11 cellular contexts compared by ENCODE assay signal in the genomic region with DNA sequence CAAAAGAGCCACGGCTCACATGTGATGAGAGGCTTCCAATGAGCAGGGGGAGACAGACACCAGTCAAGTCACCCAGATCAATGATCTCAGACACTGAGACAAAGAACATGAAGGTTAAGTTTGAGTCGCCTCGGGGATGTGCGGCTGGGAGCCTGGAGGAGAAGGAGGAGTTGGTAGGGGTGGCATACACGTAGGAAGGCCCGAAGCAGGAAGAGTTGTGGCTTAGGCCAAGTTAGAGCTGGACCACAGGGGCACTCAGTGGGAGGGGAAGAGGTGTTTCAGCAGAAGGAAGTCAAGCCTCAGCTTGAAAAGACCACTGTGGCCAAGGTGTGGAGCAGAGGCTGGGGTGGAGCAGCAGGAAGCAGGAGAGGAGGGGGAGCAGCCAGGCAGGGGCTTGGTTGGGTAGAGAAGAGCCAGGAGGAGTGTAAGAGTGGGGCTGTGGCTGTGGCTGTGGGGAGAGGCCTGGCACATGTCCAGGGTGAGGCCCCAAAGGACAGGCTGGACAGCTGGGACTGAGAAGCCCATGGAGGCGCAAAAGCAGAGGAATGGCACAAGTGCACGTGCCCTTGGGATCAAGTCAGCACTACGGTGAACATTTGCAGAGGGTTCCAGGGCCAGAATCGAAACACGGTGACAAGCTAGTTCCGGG. TPM values are rescaled to one million over a fixed set of nuclear protein-coding genes. Genes with fewer than 3 reads are reported as not detected.
DNase-seq lines count a peak whose midpoint lies in the region; TF ChIP-seq lines count a peak whose summit lies in the region.
"Had no signal": no experiment of that assay in that cellular context is flagged by ENCODE, and none has a peak within 500 bp of the region (broad histone marks: within the 10 kb centered on the region; RNA-seq: fewer than 3 reads in every experiment).

No MANE protein-coding gene starts in this region.

- no peaks in the 10 kb centered on the region for H3K79me1 ChIP-seq in H9 (ENCODE audit: insufficient read depth, low read depth, low read length, poor library complexity, severe bottlenecking)
- H3K79me1 ChIP-seq in mesendoderm (ENCODE audit: low read length) = peaks cover 4% of the 10 kb centered on the region

- no peaks in the 10 kb centered on the region for H3K23me2 ChIP-seq in H9 (ENCODE audit: insufficient read length, low read depth, low read length, poor library complexity, severe bottlenecking)

- no peak overlapping the region for H4K5ac ChIP-seq in H9 (ENCODE audit: insufficient read length, low read depth, low read length)
- H4K5ac ChIP-seq in mesendoderm (ENCODE audit: low read length) = no peak overlapping the region

- H3K4me1 ChIP-seq in H9 (ENCODE audit: insufficient read depth, low read length) (no peaks in the 10 kb centered on the region), PC-9 (replicated peaks; ENCODE audit: insufficient read depth) (peaks cover 28% of the 10 kb centered on the region), MM.1S (ENCODE audit: low read length) (no peaks in the 10 kb centered on the region), mesendoderm (ENCODE audit: control insufficient read depth, low read depth, low read length) (no peaks in the 10 kb centered on the region)

- H3K27ac Mint-ChIP-seq in H9 = peak overlapping the region; percentile 8 to 94 (median 29)
- peak overlapping the region in 3 of 5 experiments; percentile 1 to 46 (median 22) for H3K27ac Mint-ChIP-seq in brain
- H3K27ac Mint-ChIP-seq in osteocyte (ENCODE audit: unreplicated experiment) = peak overlapping the region; percentile 36

- H3K9me3 Mint-ChIP-seq in H9 (no peaks in the 10 kb centered on the region), brain (no peaks in the 10 kb centered on the region), osteocyte (ENCODE audit: unreplicated experiment) (no peaks in the 10 kb centered on the region)

- no peaks in the 10 kb centered on the region for H3K79me2 ChIP-seq in H9 (ENCODE audit: insufficient read depth, low read length)
- no peaks in the 10 kb centered on the region for H3K79me2 ChIP-seq in PC-9 (ENCODE audit: low read depth)
- H3K79me2 ChIP-seq in MM.1S (ENCODE audit: low read length) = no peaks in the 10 kb centered on the region
- H3K79me2 ChIP-seq in mesendoderm (ENCODE audit: control insufficient read depth, insufficient read depth, low read length) = no peaks in the 10 kb centered on the region

- no peak overlapping the region for H2BK20ac ChIP-seq in H9 (ENCODE audit: low read depth, low read length, poor library complexity, severe bottlenecking)

- no TSS peak for BruUV-seq in PC-9 (replicated peaks; lab: Mats Ljungman, UMichigan)

- H2BK120ac ChIP-seq in H9 (ENCODE audit: low read depth, low read length, poor library complexity, severe bottlenecking) = no peak overlapping the region
- H2BK120ac ChIP-seq in mesendoderm (ENCODE audit: low read depth, low read length) = no peak overlapping the region

- no peaks in the 10 kb centered on the region for H3K9me3 ChIP-seq in H9 (ENCODE audit: control insufficient read depth, low read depth, low read length)
- no peaks in the 10 kb centered on the region for H3K9me3 ChIP-seq in PC-9 (ENCODE audit: insufficient read depth, low read depth)
- H3K9me3 ChIP-seq in MM.1S (replicated peaks; ENCODE audit: insufficient read depth, low read length) = no peaks in the 10 kb centered on the region

- H3F3A ChIP-seq in PC-9 (ENCODE audit: insufficient read depth, low read depth) = peaks cover 22% of the 10 kb centered on the region
- no peaks in the 10 kb centered on the region for H3F3A ChIP-seq in MM.1S (ENCODE audit: insufficient read depth, low read length)

- H2BK15ac ChIP-seq in H9 (ENCODE audit: low read depth, low read length) (no peak overlapping the region), mesendoderm (replicated peaks; ENCODE audit: low read depth) (no peak overlapping the region)

- H3K4ac ChIP-seq in H9 (ENCODE audit: low read depth, low read length) (no peak overlapping the region), mesendoderm (ENCODE audit: low read depth, low read length) (no peak overlapping the region)

- H4K8ac ChIP-seq in H9 (replicated peaks; ENCODE audit: insufficient read length, low read depth, low read length) = no peak overlapping the region
- H4K8ac ChIP-seq in mesendoderm (ENCODE audit: low read depth, low read length) = no peak overlapping the region

- H2AFZ ChIP-seq in H9 (ENCODE audit: low read length) (no peak overlapping the region), PC-9 (no peak overlapping the region), MM.1S (ENCODE audit: low read length) (no peak overlapping the region)

- H4K91ac ChIP-seq in H9 (ENCODE audit: insufficient read length, low read depth, low read length) = no peak overlapping the region

- WGBS in H9 (ENCODE audit: extremely low coverage, insufficient read length, low lambda C conversion rate) = no CpG with 5 or more reads among the region's 12 CpGs
- no CpG with 5 or more reads among the region's 12 CpGs for WGBS in mesendoderm (ENCODE audit: extremely low coverage, insufficient coverage, low lambda C conversion rate)

- H3K56ac ChIP-seq in H9 (ENCODE audit: insufficient read length, low read depth, low read length) (no peak overlapping the region), mesendoderm (ENCODE audit: low read length) (no peak overlapping the region)

- H3K36me3 ChIP-seq in PC-9 (ENCODE audit: low read depth) (no peaks in the 10 kb centered on the region), MM.1S (replicated peaks; ENCODE audit: insufficient read depth, low read length) (no peaks in the 10 kb centered on the region), mesendoderm (ENCODE audit: control insufficient read depth, insufficient read depth, low read length) (no peaks in the 10 kb centered on the region)

- H3K4me1 Mint-ChIP-seq in H9 (peaks cover 8 to 19% of the 10 kb centered on the region in 2 experiments), brain (peaks cover 48% of the 10 kb centered on the region), osteocyte (ENCODE audit: unreplicated experiment) (peaks cover 41% of the 10 kb centered on the region)

- H3T11ph ChIP-seq in H9 (ENCODE audit: low read length) = no peak overlapping the region

- no peak overlapping the region for H2AK5ac ChIP-seq in H9 (ENCODE audit: insufficient read length, low read length)
- H2AK5ac ChIP-seq in mesendoderm (ENCODE audit: low read length) = no peak overlapping the region

- H3K18ac ChIP-seq in H9 (ENCODE audit: insufficient read length, low read depth, low read length) = no peak overlapping the region
- no peak overlapping the region for H3K18ac ChIP-seq in mesendoderm (ENCODE audit: low read length)

- H3K27ac ChIP-seq in H9 (ENCODE audit: insufficient read length, low read depth, low read length) (no peak overlapping the region), PC-9 (peak overlapping the region; percentile 35), MM.1S (ENCODE audit: low read length) (no peak overlapping the region), mesendoderm (ENCODE audit: low read depth, low read length) (no peak overlapping the region)

- H3K9me2 ChIP-seq in PC-9 (ENCODE audit: insufficient read depth) = no peaks in the 10 kb centered on the region
- no peaks in the 10 kb centered on the region for H3K9me2 ChIP-seq in MM.1S (replicated peaks; ENCODE audit: insufficient read depth, low read length)

- H3K4me2 ChIP-seq in H9 (ENCODE audit: insufficient read depth, insufficient read length, low read length) (no peak overlapping the region), PC-9 (peak overlapping the region; percentile 27), MM.1S (ENCODE audit: low read depth, low read length) (no peak overlapping the region), mesendoderm (ENCODE audit: low read length) (no peak overlapping the region)

- H3K14ac ChIP-seq in H9 (ENCODE audit: insufficient read depth, low read length) = no peak overlapping the region

- DNase-seq in H9 (no peak), PC-9 (no peak), osteocyte (ENCODE audit: extremely low spot score, unreplicated experiment) (no peak), NCI-H748 treated with DMSO at 0.1 percent for 48 hours (lab: John Stamatoyannopoulos, UW) (no peak), MM.1S (no peak), mesendoderm (no peak)
- DNase-seq: activated effector memory CD4-positive, alpha-beta T cell treated with Interleukin-2 at 50 U/mL for 16 hours; islet precursor cell; KBM-7; stimulated activated CD4-positive, alpha-beta T cell treated with anti-CD3 and anti-CD28 coated beads, Interleukin-2, amount 100 ng/mL, for 24 hours had no signal

- H3K27me3 Mint-ChIP-seq in H9 (ENCODE audit: low read depth) (no peaks in the 10 kb centered on the region), brain (no peaks in the 10 kb centered on the region), osteocyte (ENCODE audit: unreplicated experiment) (no peaks in the 10 kb centered on the region)

- H3K4me3 Mint-ChIP-seq in H9 = no peak overlapping the region; a peak in 1 of 5 replicates
- no peak overlapping the region for H3K4me3 Mint-ChIP-seq in brain
- no peak overlapping the region for H3K4me3 Mint-ChIP-seq in osteocyte (ENCODE audit: unreplicated experiment)

- H3K9ac ChIP-seq in H9 (ENCODE audit: extremely low read depth, insufficient read length, low read length) (no peak overlapping the region), MM.1S (ENCODE audit: low read length) (no peak overlapping the region), mesendoderm (ENCODE audit: low read length) (no peak overlapping the region)

- no peak overlapping the region for H2BK12ac ChIP-seq in H9 (ENCODE audit: insufficient read length, low read depth, low read length)

- no peak overlapping the region for H3K23ac ChIP-seq in H9 (ENCODE audit: insufficient read length, low read depth, low read length)
- H3K23ac ChIP-seq in mesendoderm (ENCODE audit: low read length) = no peak overlapping the region

- TF ChIP-seq CTCF in H9 (conservative IDR thresholded peaks at IDR 0.05) = no peak
- no peak for TF ChIP-seq CTCF in PC-9 (conservative IDR thresholded peaks at IDR 0.05)
- TF ChIP-seq CTCF in brain (conservative IDR thresholded peaks at IDR 0.05) = no peak
- no peak for TF ChIP-seq CTCF in osteocyte (IDR thresholded peaks at IDR 0.05)
- no peak for TF ChIP-seq CTCF in MM.1S (IDR thresholded peaks at IDR 0.05; ENCODE audit: low read length)

- CTCF ChIA-PET in PC-9 (lab: Charles Lee) = interaction anchor here (0.5 kb wide), 1 partner anchor 105 kb away, joined by 6 read pairs; no protein-coding TSS in a partner anchor

- H4K20me1 ChIP-seq in H9 (ENCODE audit: control insufficient read depth, insufficient read depth, insufficient read length) (peaks cover 3% of the 10 kb centered on the region), PC-9 (ENCODE audit: insufficient read depth) (no peaks in the 10 kb centered on the region), MM.1S (ENCODE audit: insufficient read depth, low read length) (no peaks in the 10 kb centered on the region)

- POLR2A ChIA-PET in PC-9 (lab: Charles Lee; ENCODE audit: unreplicated experiment) = interaction anchor here (0.6 kb wide), 1 partner anchor 10 kb away, joined by 3 read pairs; no protein-coding TSS in a partner anchor

- intact Hi-C loops in PC-9 (cut with micrococcal nuclease; ENCODE audit: unreplicated experiment) = no loop called here

- H3K27me3 ChIP-seq in H9 (ENCODE audit: insufficient read depth, low read length) (no peaks in the 10 kb centered on the region), PC-9 (ENCODE audit: insufficient read depth, low read depth) (no peaks in the 10 kb centered on the region), MM.1S (replicated peaks; ENCODE audit: insufficient read depth, low read length) (no peaks in the 10 kb centered on the region), mesendoderm (ENCODE audit: insufficient read depth, low read length, poor library complexity) (no peaks in the 10 kb centered on the region)

- H3K4me3 ChIP-seq in PC-9 = no peak overlapping the region
- no peak overlapping the region for H3K4me3 ChIP-seq in MM.1S (ENCODE audit: low read length)
- no peak overlapping the region for H3K4me3 ChIP-seq in mesendoderm (ENCODE audit: low read length)

- no peak overlapping the region for H2BK5ac ChIP-seq in H9 (ENCODE audit: insufficient read length, low read length)
- no peak overlapping the region for H2BK5ac ChIP-seq in mesendoderm (ENCODE audit: low read length)

- H3K36me3 Mint-ChIP-seq in H9 (ENCODE audit: insufficient read depth in 1 of 3, low read depth in 3 of 3) (peaks cover 3 to 13% (median 7%) of the 10 kb centered on the region in 3 experiments; a peak in 3 of 7 replicates), brain (peaks cover 5% of the 10 kb centered on the region), osteocyte (ENCODE audit: unreplicated experiment) (peaks cover 4% of the 10 kb centered on the region)

RNA-seq across cellular contexts. Expression of gene CTNNBIP1, which starts 27.6 kb away (rescaled TPM):
- total RNA-seq in H9 (2021) (43.0 and 44.4 TPM in 2 replicates), PC-9 (2021) (58.9 and 70.5 TPM in 2 replicates), osteocyte (27.6 and 30.4 TPM in 2 replicates)
- 84.5 TPM for polyA plus RNA-seq in brain (ENCODE audit: insufficient read depth, low read depth, low replicate concordance)
- polyA plus RNA-seq in mesendoderm (2013, experiment 1 of 2) = 23.5 TPM
- polyA plus RNA-seq in mesendoderm (2013, experiment 2 of 2) = 22.6 TPM

RNA-seq across cellular contexts. Expression of gene CLSTN1, which starts 58.7 kb away (rescaled TPM):
- total RNA-seq in H9 (2021) (100 and 101 TPM in 2 replicates), PC-9 (2021) (138 and 140 TPM in 2 replicates), osteocyte (179 and 187 TPM in 2 replicates)
- polyA plus RNA-seq in brain (ENCODE audit: insufficient read depth, low read depth, low replicate concordance) = 416 TPM
- 43.7 TPM for polyA plus RNA-seq in mesendoderm (2013, experiment 1 of 2)
- polyA plus RNA-seq in mesendoderm (2013, experiment 2 of 2) = 43.4 TPM
